Comparison of ENCODE assay signal across 8 cellular contexts in the genomic region with DNA sequence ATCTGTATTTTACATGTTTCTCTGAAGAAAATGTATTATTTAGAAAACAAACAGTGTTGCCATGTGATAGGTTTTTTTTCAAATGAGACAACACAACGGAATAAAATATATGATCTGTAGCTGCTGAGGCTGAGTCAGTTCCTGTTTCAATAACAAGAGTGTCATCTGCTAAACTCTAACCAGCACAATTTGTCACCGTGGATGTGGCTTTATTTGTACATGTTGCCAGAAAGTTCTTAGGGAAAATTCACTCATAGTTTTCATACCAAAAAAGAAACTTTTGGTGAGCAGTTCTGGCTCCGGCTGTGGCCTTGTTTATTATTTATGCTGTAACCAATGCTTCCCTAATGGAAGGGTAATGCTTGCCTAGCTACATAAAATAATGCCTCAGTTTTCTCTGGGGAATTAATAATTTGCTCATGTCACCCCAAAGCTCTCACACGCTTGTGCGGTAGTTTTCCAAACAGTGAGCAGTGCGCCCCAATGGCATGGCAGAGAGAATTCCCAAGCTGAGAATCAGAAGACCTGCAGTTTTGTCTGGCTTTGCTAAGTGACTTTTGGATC. TPM values are rescaled to one million over a fixed set of nuclear protein-coding genes. Genes with fewer than 3 reads are reported as not detected.
DNase-seq lines count a peak whose midpoint lies in the region; ATAC-seq and TF ChIP-seq lines count a peak whose summit lies in the region.

No MANE protein-coding gene starts in this region.

- no peaks in the 10 kb centered on the region for H3K9me2 ChIP-seq in Loucy (replicated peaks; ENCODE audit: low read depth, low read length)

- peaks cover 25% of the 10 kb centered on the region for H3K4me1 ChIP-seq in Loucy (ENCODE audit: insufficient read depth, low read length, poor library complexity, severe bottlenecking)
- H3K4me1 ChIP-seq in smooth muscle cell (ENCODE audit: low read depth), result peaks cover 35% of the 10 kb centered on the region

- DNase-seq in CD4-positive, alpha-beta T cell, result peak in 5 of 10 experiments; percentile 29 to 72 (median 52)
- DNase-seq in activated CD8-positive, alpha-beta T cell treated with anti-CD3 and anti-CD28 coated beads for 36 hours, result peak; percentile 76
- DNase-seq in fibroblast of the conjunctiva (ENCODE audit: low read depth) (peak; percentile 64), smooth muscle cell (lab: John Stamatoyannopoulos, UW; ENCODE audit: unreplicated experiment) (no peak), NCI-H2029 (lab: John Stamatoyannopoulos, UW) (no peak), putamen (ENCODE audit: low spot score) (no peak)

- no peak for TF ChIP-seq CTCF in CD4-positive, alpha-beta T cell (IDR thresholded peaks at IDR 0.05)
- no peak for TF ChIP-seq CTCF in Loucy (conservative IDR thresholded peaks at IDR 0.05; ENCODE audit: low read length)
- no peak for TF ChIP-seq CTCF in activated CD8-positive, alpha-beta T cell treated with anti-CD3 and anti-CD28 coated beads for 36 hours (IDR thresholded peaks at IDR 0.05)
- no peak for TF ChIP-seq CTCF in smooth muscle cell (IDR thresholded peaks at IDR 0.05; ENCODE audit: borderline replicate concordance, insufficient read depth, poor library complexity, severe bottlenecking)

- H3K27me3 Mint-ChIP-seq in CD4-positive, alpha-beta T cell, result no peaks in the 10 kb centered on the region
- H3K27me3 Mint-ChIP-seq in activated CD8-positive, alpha-beta T cell treated with anti-CD3 and anti-CD28 coated beads for 36 hours, result no peaks in the 10 kb centered on the region

- no peaks in the 10 kb centered on the region for H3K9me3 Mint-ChIP-seq in CD4-positive, alpha-beta T cell
- no peaks in the 10 kb centered on the region for H3K9me3 Mint-ChIP-seq in activated CD8-positive, alpha-beta T cell treated with anti-CD3 and anti-CD28 coated beads for 36 hours

- intact Hi-C loops in CD4-positive, alpha-beta T cell (cut with DNase I, micrococcal nuclease), result loop anchor here in 1 of 2 experiments (1.0 to 10.0 kb wide), 3 partner anchors 22 to 169 kb away; no protein-coding TSS in a partner anchor
- intact Hi-C loops in activated CD8-positive, alpha-beta T cell treated with anti-CD3 and anti-CD28 coated beads for 36 hours (cut with micrococcal nuclease), result loop anchor here (2.0 to 10.0 kb wide), 4 partner anchors 23 to 329 kb away; no protein-coding TSS in a partner anchor

- no peaks in the 10 kb centered on the region for H3K9me3 ChIP-seq in CD4-positive, alpha-beta T cell (ENCODE audit: control insufficient read depth, low read length)
- H3K9me3 ChIP-seq in Loucy (ENCODE audit: insufficient read depth, low read depth, low read length) (no peaks in the 10 kb centered on the region), smooth muscle cell (replicated peaks; ENCODE audit: low read depth) (no peaks in the 10 kb centered on the region)

- peak overlapping the region; percentile 35 for H3K9ac ChIP-seq in Loucy (ENCODE audit: low read depth, low read length, poor library complexity, severe bottlenecking)
- H3K9ac ChIP-seq in smooth muscle cell (ENCODE audit: low read depth), result peak overlapping the region; percentile 98

- CTCF ChIA-PET in CD4-positive, alpha-beta T cell (lab: Charles Lee), result interaction anchor here (1.3 to 2.5 kb wide), 2 partner anchors 21 to 24 kb away, joined by 4 to 10 read pairs; partner anchors contain the start of gene KLF6
- CTCF ChIA-PET in activated CD8-positive, alpha-beta T cell treated with anti-CD3 and anti-CD28 coated beads for 36 hours (lab: Charles Lee), result no interaction called here

- H3K36me3 Mint-ChIP-seq in CD4-positive, alpha-beta T cell (ENCODE audit: low read depth), result no peaks in the 10 kb centered on the region
- H3K36me3 Mint-ChIP-seq in activated CD8-positive, alpha-beta T cell treated with anti-CD3 and anti-CD28 coated beads for 36 hours (ENCODE audit: low read depth), result no peaks in the 10 kb centered on the region

- 43% methylated on average over 6 of the region's 6 CpGs for WGBS in smooth muscle cell (ENCODE audit: low lambda C conversion rate)

- POLR2A ChIA-PET in CD4-positive, alpha-beta T cell (lab: Charles Lee), result interaction anchor here (0.8 to 13.2 kb wide), 15 partner anchors 9 to 138 kb away, joined by 3 to 497 read pairs (median 5); partner anchors contain the start of gene KLF6
- POLR2A ChIA-PET in activated CD8-positive, alpha-beta T cell treated with anti-CD3 and anti-CD28 coated beads for 36 hours (lab: Charles Lee), result interaction anchor here (0.8 to 10.5 kb wide), 11 partner anchors 22 to 155 kb away, joined by 3 to 281 read pairs (median 4); partner anchors contain the start of gene KLF6

- H3K4me2 ChIP-seq in Loucy (ENCODE audit: low read depth, low read length, poor library complexity, severe bottlenecking), result peak overlapping the region; percentile 55
- H3K4me2 ChIP-seq in smooth muscle cell, result peak overlapping the region; percentile 75

- H3K79me2 ChIP-seq in Loucy (ENCODE audit: insufficient read depth, low read length) (no peaks in the 10 kb centered on the region), smooth muscle cell (ENCODE audit: low read depth) (no peaks in the 10 kb centered on the region)

- H3K4me3 Mint-ChIP-seq in CD4-positive, alpha-beta T cell, result peak overlapping the region; percentile 66
- peak overlapping the region; percentile 48 for H3K4me3 Mint-ChIP-seq in activated CD8-positive, alpha-beta T cell treated with anti-CD3 and anti-CD28 coated beads for 36 hours

- peaks cover 14% of the 10 kb centered on the region for H3K4me1 Mint-ChIP-seq in CD4-positive, alpha-beta T cell (ENCODE audit: low read depth)
- peaks cover 71% of the 10 kb centered on the region for H3K4me1 Mint-ChIP-seq in activated CD8-positive, alpha-beta T cell treated with anti-CD3 and anti-CD28 coated beads for 36 hours (ENCODE audit: low read depth)

- H3K27me3 ChIP-seq in CD4-positive, alpha-beta T cell (ENCODE audit: control insufficient read depth, insufficient read depth, low read length), result no peaks in the 10 kb centered on the region
- H3K27me3 ChIP-seq in Loucy (ENCODE audit: insufficient read depth, low read length, poor library complexity, severe bottlenecking) (no peaks in the 10 kb centered on the region), smooth muscle cell (ENCODE audit: low read depth) (no peaks in the 10 kb centered on the region)

- peak; percentile 64 for ATAC-seq in CD4-positive, alpha-beta T cell (ENCODE audit: poor library complexity)
- peak; percentile 30 for ATAC-seq in GM21390 (IDR thresholded peaks at IDR 0.05; ENCODE audit: unreplicated experiment)
- peak; percentile 26 for ATAC-seq in activated CD8-positive, alpha-beta T cell treated with anti-CD3 and anti-CD28 coated beads for 36 hours

- H3K4me3 ChIP-seq in Loucy (ENCODE audit: low read length, poor library complexity, severe bottlenecking) (no peak overlapping the region), smooth muscle cell (no peak overlapping the region)

- H3K36me3 ChIP-seq in Loucy (ENCODE audit: insufficient read depth, low read length), result no peaks in the 10 kb centered on the region
- no peaks in the 10 kb centered on the region for H3K36me3 ChIP-seq in smooth muscle cell (ENCODE audit: low read depth)

- peak overlapping the region; percentile 56; the same call in 1 of the 2 replicates for H2AFZ ChIP-seq in Loucy (ENCODE audit: low read length)
- H2AFZ ChIP-seq in smooth muscle cell (ENCODE audit: low read depth), result no peak overlapping the region

- no peak overlapping the region for H3K27ac Mint-ChIP-seq in CD4-positive, alpha-beta T cell
- no peak overlapping the region for H3K27ac Mint-ChIP-seq in activated CD8-positive, alpha-beta T cell treated with anti-CD3 and anti-CD28 coated beads for 36 hours

- H3K27ac ChIP-seq in CD4-positive, alpha-beta T cell (ENCODE audit: low read depth, low read length), result peak overlapping the region; percentile 98
- peak overlapping the region; percentile 100 for H3K27ac ChIP-seq in smooth muscle cell (ENCODE audit: low read depth)

- H4K20me1 ChIP-seq in Loucy (ENCODE audit: insufficient read depth, low read length, poor library complexity, severe bottlenecking) (no peaks in the 10 kb centered on the region), smooth muscle cell (ENCODE audit: low read depth) (no peaks in the 10 kb centered on the region)

- H3F3A ChIP-seq in Loucy (ENCODE audit: low read depth) (no peaks in the 10 kb centered on the region), smooth muscle cell (ENCODE audit: low read depth) (peaks cover 40% of the 10 kb centered on the region)

RNA-seq across cellular contexts. Expression of gene KLF6, which starts 20.3 kb away (rescaled TPM):
- total RNA-seq in CD4-positive, alpha-beta T cell, result 100 to 1,000 TPM; 851 to 874 TPM
- 100 to 1,000 TPM; 116 to 120 TPM for total RNA-seq in activated CD8-positive, alpha-beta T cell treated with anti-CD3 and anti-CD28 coated beads for 36 hours
- 171 and 198 TPM in 2 replicates for total RNA-seq in smooth muscle cell
- polyA plus RNA-seq in smooth muscle cell, result 519 and 728 TPM in 2 replicates

Comparison
In these comparisons a context has a peak if more than half of its experiments do, and no peak if none do; other contexts are left out.
1. DNase-seq: peak in activated CD8-positive, alpha-beta T cell treated with anti-CD3 and anti-CD28 coated beads for 36 hours (single experiment) and fibroblast of the conjunctiva (single experiment); none in smooth muscle cell (single experiment), NCI-H2029 (single experiment) and putamen (single experiment).
2. Peak in every context shown above with its lines, with median percentiles within 50 percentile points of each other: ATAC-seq.